In genomic region chr14:78752789-78753188, GRCh38 we compare ENCODE assay signal across 13 cellular contexts.
DNase-seq lines count a peak whose midpoint lies in the region; ATAC-seq and TF ChIP-seq lines count a peak whose summit lies in the region.
"Had no signal": no experiment of that assay in that cellular context is flagged by ENCODE, and none has a peak within 500 bp of the region (broad histone marks: within the 10 kb centered on the region; RNA-seq: fewer than 3 reads in every experiment).

No MANE protein-coding gene starts in this region.

- peaks cover 0 to 3% (median 0%) of the 10 kb centered on the region in 5 donors for H3K9me3 Mint-ChIP-seq in CD8-positive, alpha-beta memory T cell
- H3K9me3 Mint-ChIP-seq in activated naive CD4-positive, alpha-beta T cell treated with anti-CD3 and anti-CD28 coated beads, Interleukin-2, amount 50 U/mL, for 72 hours, result peaks cover 10 to 11% of the 10 kb centered on the region in 2 donors
- no peaks in the 10 kb centered on the region for H3K9me3 Mint-ChIP-seq in progenitor cell of endocrine pancreas (ENCODE audit: low read depth)

- peak; percentile 51 for ATAC-seq in GM18907 (IDR thresholded peaks at IDR 0.05; ENCODE audit: unreplicated experiment)
- ATAC-seq in activated naive CD4-positive, alpha-beta T cell treated with anti-CD3 and anti-CD28 coated beads, Interleukin-2, amount 50 U/mL, for 72 hours, result no peak
- ATAC-seq: gastroesophageal sphincter had no signal

- no peaks in the 10 kb centered on the region for H3K36me3 Mint-ChIP-seq in CD8-positive, alpha-beta memory T cell
- H3K36me3 Mint-ChIP-seq in activated naive CD4-positive, alpha-beta T cell treated with anti-CD3 and anti-CD28 coated beads, Interleukin-2, amount 50 U/mL, for 72 hours, result no peaks in the 10 kb centered on the region
- H3K36me3 Mint-ChIP-seq in progenitor cell of endocrine pancreas (ENCODE audit: insufficient read depth), result no peaks in the 10 kb centered on the region

- no peaks in the 10 kb centered on the region for H3K4me1 Mint-ChIP-seq in CD8-positive, alpha-beta memory T cell
- H3K4me1 Mint-ChIP-seq in progenitor cell of endocrine pancreas (ENCODE audit: low read depth), result peaks cover 2% of the 10 kb centered on the region

- TF ChIP-seq CTCF in progenitor cell of endocrine pancreas (IDR thresholded peaks at IDR 0.05; ENCODE audit: unreplicated experiment), result no peak

- no peaks in the 10 kb centered on the region for H3K9me3 ChIP-seq in CD8-positive, alpha-beta memory T cell (ENCODE audit: low read length)
- H3K9me3 ChIP-seq: gastroesophageal sphincter, suprapubic skin had no signal

- H3K36me3 ChIP-seq in CD8-positive, alpha-beta memory T cell (ENCODE audit: insufficient read depth, low read length), result no peaks in the 10 kb centered on the region
- H3K36me3 ChIP-seq: gastroesophageal sphincter, suprapubic skin had no signal

- H3K4me3 Mint-ChIP-seq in CD8-positive, alpha-beta memory T cell, result no peak overlapping the region
- H3K4me3 Mint-ChIP-seq in progenitor cell of endocrine pancreas (ENCODE audit: low read depth), result no peak overlapping the region

- H3K27ac Mint-ChIP-seq in CD8-positive, alpha-beta memory T cell, result peak overlapping the region in 1 of 8 donors; percentile 79
- no peak overlapping the region for H3K27ac Mint-ChIP-seq in activated naive CD4-positive, alpha-beta T cell treated with anti-CD3 and anti-CD28 coated beads, Interleukin-2, amount 50 U/mL, for 72 hours
- H3K27ac Mint-ChIP-seq in progenitor cell of endocrine pancreas, result no peak overlapping the region

- no peaks in the 10 kb centered on the region for H3K4me1 ChIP-seq in CD8-positive, alpha-beta memory T cell (ENCODE audit: insufficient read depth, low read length)
- H3K4me1 ChIP-seq: gastroesophageal sphincter, suprapubic skin had no signal

- H3K27ac ChIP-seq in CD8-positive, alpha-beta memory T cell (ENCODE audit: low read depth, low read length), result no peak overlapping the region
- H3K27ac ChIP-seq: gastroesophageal sphincter, suprapubic skin had no signal

- peak; percentile 8 for DNase-seq in COLO829 (ENCODE audit: low spot score)
- DNase-seq in NCI-H69 (lab: John Stamatoyannopoulos, UW), result peak; percentile 37
- peak; percentile 49 for DNase-seq in left kidney (ENCODE audit: low read depth, low spot score)
- no peak for DNase-seq in CD8-positive, alpha-beta memory T cell
- no peak for DNase-seq in activated naive CD4-positive, alpha-beta T cell treated with anti-CD3 and anti-CD28 coated beads, Interleukin-2, amount 50 U/mL, for 72 hours (ENCODE audit: low spot score in 2 of 2)
- no peak for DNase-seq in progenitor cell of endocrine pancreas (ENCODE audit: low spot score, unreplicated experiment)
- DNase-seq in NCI-H82 treated with DMSO at 0.1 percent for 48 hours (lab: John Stamatoyannopoulos, UW; ENCODE audit: unreplicated experiment), result no peak
- DNase-seq: activated naive CD4-positive, alpha-beta T cell treated with anti-CD3 and anti-CD28 coated beads, Interleukin-2, amount 50 U/mL, for 16 hours; DMS 273 treated with DMSO at 0.1 percent for 48 hours; OCI-M1 had no signal

- H3K27me3 ChIP-seq in CD8-positive, alpha-beta memory T cell (ENCODE audit: insufficient read depth, low read length, poor library complexity, severe bottlenecking), result no peaks in the 10 kb centered on the region
- H3K27me3 ChIP-seq: gastroesophageal sphincter, suprapubic skin had no signal

- POLR2A ChIA-PET in CD8-positive, alpha-beta memory T cell (lab: Charles Lee), result no interaction called here

- no peak overlapping the region for H3K4me3 ChIP-seq in CD8-positive, alpha-beta memory T cell (ENCODE audit: low read length)
- H3K4me3 ChIP-seq: gastroesophageal sphincter, suprapubic skin had no signal

- H3K27me3 Mint-ChIP-seq in CD8-positive, alpha-beta memory T cell, result no peaks in the 10 kb centered on the region
- peaks cover 5% of the 10 kb centered on the region for H3K27me3 Mint-ChIP-seq in progenitor cell of endocrine pancreas

- CTCF ChIA-PET in CD8-positive, alpha-beta memory T cell (lab: Charles Lee), result no interaction called here

Comparison
In these comparisons a context has a peak if more than half of its experiments do, and no peak if none do; other contexts are left out.
1. DNase-seq: peak in COLO829 (single experiment), NCI-H69 (single experiment) and left kidney (single experiment); none in CD8-positive, alpha-beta memory T cell (0 of 5), activated naive CD4-positive, alpha-beta T cell treated with anti-CD3 and anti-CD28 coated beads, Interleukin-2, amount 50 U/mL, for 72 hours (0 of 2), progenitor cell of endocrine pancreas (single experiment) and NCI-H82 treated with DMSO at 0.1 percent for 48 hours (single experiment).